In the genomic region with DNA sequence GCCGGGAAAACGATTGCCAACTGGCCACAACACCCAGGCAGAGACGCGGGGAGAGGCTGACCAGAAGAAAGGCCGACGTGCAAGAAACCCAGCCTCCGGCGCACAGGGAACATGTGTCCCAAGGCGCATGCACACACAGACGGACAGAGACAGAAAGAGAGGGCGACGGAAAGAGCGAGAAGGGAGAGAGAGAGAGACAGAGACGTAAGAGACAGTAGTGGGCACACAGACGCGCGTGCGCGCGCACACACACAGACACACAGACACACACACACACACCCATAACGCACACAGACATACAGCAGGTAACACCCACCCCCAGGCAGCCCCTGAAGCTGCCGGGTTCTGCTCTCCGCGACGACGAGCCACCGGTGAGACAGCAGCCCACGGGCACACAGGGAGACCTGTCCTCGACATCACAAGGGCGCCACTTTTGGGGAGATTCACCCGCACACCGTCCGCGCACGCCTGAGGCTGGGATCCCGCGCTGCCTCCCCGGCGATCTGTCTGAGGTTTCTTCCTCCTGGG, we compare ENCODE assay signal across 7 cellular contexts.
DNase-seq lines count a peak whose midpoint lies in the region; ATAC-seq and TF ChIP-seq lines count a peak whose summit lies in the region.
"Not testable (repeated sequence)": the region's sequence is repeated elsewhere in the genome, so short reads cannot be mapped to it uniquely, and the experiment has no call there.

No MANE protein-coding gene starts in this region.

- not testable (repeated sequence) for TF ChIP-seq CTCF in RWPE2 (IDR thresholded peaks at IDR 0.05; ENCODE audit: poor library complexity, severe bottlenecking); astrocyte of the cerebellum (IDR thresholded peaks at IDR 0.05; ENCODE audit: low read depth, low read length, missing control alignments); mammary epithelial cell (conservative IDR thresholded peaks at IDR 0.05 in 1 of 2, IDR thresholded peaks at IDR 0.05 in 1 of 2; ENCODE audit: extremely low read depth in 1 of 2, insufficient read depth in 1 of 2, low read depth in 1 of 2, low read length in 2 of 2); esophagus squamous epithelium (IDR thresholded peaks at IDR 0.05); lower lobe of right lung (IDR thresholded peaks at IDR 0.05)

- H3K9me3 ChIP-seq in RWPE2 (ENCODE audit: severe bottlenecking); mammary epithelial cell (replicated peaks; ENCODE audit: insufficient read depth, low read length); esophagus squamous epithelium; lower lobe of right lung: not testable (repeated sequence)

- DNase-seq in Daoy (ENCODE audit: low read depth) = peak; percentile 64
- peak; percentile 11 for DNase-seq in NCI-H2227 treated with DMSO at 0.1 percent for 48 hours (lab: John Stamatoyannopoulos, UW)
- DNase-seq in RWPE2 (ENCODE audit: low spot score); astrocyte of the cerebellum (ENCODE audit: low read depth); mammary epithelial cell; esophagus squamous epithelium (lab: John Stamatoyannopoulos, UW); lower lobe of right lung: not testable (repeated sequence)

- H3K4me1 ChIP-seq in RWPE2 (ENCODE audit: insufficient read depth, poor library complexity, severe bottlenecking); mammary epithelial cell (ENCODE audit: insufficient read depth, low read length); esophagus squamous epithelium; lower lobe of right lung: not testable (repeated sequence)

- H3K36me3 ChIP-seq in RWPE2 (ENCODE audit: low read depth); mammary epithelial cell (ENCODE audit: insufficient read depth, low read length); esophagus squamous epithelium; lower lobe of right lung: not testable (repeated sequence)

- H2AFZ ChIP-seq in mammary epithelial cell (ENCODE audit: low read depth, low read length) = peak overlapping the region; percentile 44

- H3K27me3 ChIP-seq in RWPE2 (ENCODE audit: insufficient read depth, poor library complexity, severe bottlenecking); mammary epithelial cell (ENCODE audit: insufficient read depth, low read length); esophagus squamous epithelium; lower lobe of right lung (ENCODE audit: low read depth): not testable (repeated sequence)

- TF ChIP-seq POLR2A in esophagus squamous epithelium (IDR thresholded peaks at IDR 0.05) = not testable (repeated sequence)

- intact Hi-C loops in mammary epithelial cell (cut with micrococcal nuclease); esophagus squamous epithelium (cut with DNase I); lower lobe of right lung (cut with DNase I): not testable (repeated sequence)

- not testable (repeated sequence) for ATAC-seq in RWPE2 (ENCODE audit: low read depth); lower lobe of right lung

- peak overlapping the region; percentile 33 for H3K4me3 ChIP-seq in RWPE2 (ENCODE audit: severe bottlenecking)
- peak overlapping the region; percentile 22 for H3K4me3 ChIP-seq in astrocyte of the cerebellum (ENCODE audit: low read depth, low read length)
- peak overlapping the region in 1 of 3 experiments; percentile 35 for H3K4me3 ChIP-seq in mammary epithelial cell (replicated peaks in 1 of 3; ENCODE audit: insufficient read depth in 1 of 3, low read depth in 2 of 3, low read length in 3 of 3)
- H3K4me3 ChIP-seq in esophagus squamous epithelium = peak overlapping the region in 3 of 4 donors; percentile 24 to 45 (median 29)
- H3K4me3 ChIP-seq in lower lobe of right lung = peak overlapping the region; percentile 37

- CTCF ChIA-PET in mammary epithelial cell (lab: Charles Lee; ENCODE audit: low non-redundant PET) = not testable (repeated sequence)

- in situ Hi-C loops in astrocyte of the cerebellum (cut with HindIII; ENCODE audit: low sequenced_read_pairs); mammary epithelial cell (cut with MboI; ENCODE audit: low sequenced_read_pairs in 2 of 2): not testable (repeated sequence)

- dilution Hi-C loops in mammary epithelial cell (cut with HindIII; ENCODE audit: low sequenced_read_pairs) = not testable (repeated sequence)

- not testable (repeated sequence) for H4K20me1 ChIP-seq in mammary epithelial cell (ENCODE audit: insufficient read depth, low read length)

- 77% methylated on average over 7 of the region's 39 CpGs for WGBS in mammary epithelial cell (ENCODE audit: low coverage, missing lambda C conversion rate)
- WGBS in esophagus squamous epithelium, 2 donors = 71 to 89% methylated on average over 11 to 29 of the region's 39 CpGs

- not testable (repeated sequence) for BruUV-seq in mammary epithelial cell (replicated peaks; lab: Mats Ljungman, UMichigan)

- peak overlapping the region; percentile 16 for H3K4me2 ChIP-seq in mammary epithelial cell (ENCODE audit: insufficient read depth, low read depth, low read length)

- H3K79me2 ChIP-seq in mammary epithelial cell (ENCODE audit: insufficient read depth, low read length) = not testable (repeated sequence)

- H3K9ac ChIP-seq in mammary epithelial cell (ENCODE audit: insufficient read depth, low read length) = not testable (repeated sequence)

- H3K27ac ChIP-seq in RWPE2 (ENCODE audit: poor library complexity, severe bottlenecking); mammary epithelial cell (ENCODE audit: insufficient read depth, low read depth, low read length); esophagus squamous epithelium; lower lobe of right lung: not testable (repeated sequence)
